Comparison of ENCODE assay signal across 1 cellular context in genomic region chr9:121551985-121552753, GRCh38.
TF ChIP-seq lines count a peak whose summit lies in the region.

No MANE protein-coding gene starts in this region.

TF ChIP-seq in GM12878, 131 proteins besides CTCF, POLR2A, EP300 and RAD21:
- TF ChIP-seq IKZF2 (IDR thresholded peaks at IDR 0.05) (peak; percentile 32 to 37; a peak in 2 of 4 replicates), HSF1 (IDR thresholded peaks at IDR 0.05; ENCODE audit: low read depth, low read length) (no peak), ZBTB4 (CRISPR knock-in tag; IDR thresholded peaks at IDR 0.05) (no peak), ZNF24 (IDR thresholded peaks at IDR 0.05) (no peak), PAX5 (IDR thresholded peaks at IDR 0.05; ENCODE audit: borderline replicate concordance, low read depth, low read length) (no peak), ETV6 (conservative IDR thresholded peaks at IDR 0.05 in 1 of 2, IDR thresholded peaks at IDR 0.05 in 1 of 2; ENCODE audit: borderline replicate concordance in 1 of 2, low read depth in 1 of 2) (no peak), USF1 (IDR thresholded peaks at IDR 0.05; ENCODE audit: borderline replicate concordance, extremely low read length, insufficient read depth, low read depth, low read length) (no peak), EED (IDR thresholded peaks at IDR 0.05; ENCODE audit: low read depth) (peak; percentile 25; the same call in 1 of the 2 replicates), USF2 (IDR thresholded peaks at IDR 0.05; ENCODE audit: borderline replicate concordance, low read depth, low read length) (no peak), PKNOX1 (IDR thresholded peaks at IDR 0.05) (no peak), NFIC (IDR thresholded peaks at IDR 0.05; ENCODE audit: low read depth, low read length) (no peak), MEF2A (IDR thresholded peaks at IDR 0.05; ENCODE audit: insufficient read depth, low read depth, low read length) (no peak), HDAC6 (IDR thresholded peaks at IDR 0.05; ENCODE audit: unreplicated experiment) (no peak), SPI1 (IDR thresholded peaks at IDR 0.05; ENCODE audit: borderline replicate concordance, insufficient read depth, low read depth, low read length) (peak; percentile 89; the same call in 1 of the 2 replicates)
